Comparison of ENCODE assay signal across 24 cellular contexts in genomic region chr12:1540690-1541089, GRCh38. TPM values are rescaled to one million over a fixed set of nuclear protein-coding genes. Genes with fewer than 3 reads are reported as not detected.
DNase-seq lines count a peak whose midpoint lies in the region; ATAC-seq, FAIRE-seq and TF ChIP-seq lines count a peak whose summit lies in the region.
"Had no signal": no experiment of that assay in that cellular context is flagged by ENCODE, and none has a peak within 500 bp of the region (broad histone marks: within the 10 kb centered on the region; RNA-seq: fewer than 3 reads in every experiment).

No MANE protein-coding gene starts in this region.

- H3K27ac Mint-ChIP-seq in type B pancreatic cell = no peak overlapping the region
- H3K27ac Mint-ChIP-seq: natural killer cell treated with Interleukin-12 subunit alpha and Interleukin-12 subunit beta and Interleukin-15 and Interleukin-18, amount 100 ng/mL, for 72 hours; WTC11 had no signal

- H3K4me3 ChIP-seq in MG63 (no peak overlapping the region), K562 (no peak overlapping the region), HepG2 (replicated peaks in 1 of 3; ENCODE audit: insufficient read depth in 1 of 3, low read depth in 2 of 3, low read length in 3 of 3) (no peak overlapping the region), pancreas (no peak overlapping the region)
- H3K4me3 ChIP-seq: gastroesophageal sphincter, suprapubic skin had no signal

- ATAC-seq in K562 (no peak), HepG2 (no peak), pancreas (no peak), GM21390 (IDR thresholded peaks at IDR 0.05; ENCODE audit: unreplicated experiment) (no peak)
- ATAC-seq: gastroesophageal sphincter; left cardiac atrium; natural killer cell treated with Interleukin-12 subunit alpha and Interleukin-12 subunit beta and Interleukin-15 and Interleukin-18, amount 100 ng/mL, for 72 hours; sciatic nerve; WTC11 had no signal

- POLR2A ChIA-PET in K562 (lab: Yijun Ruan, JAX) = interaction anchor here (0.6 to 0.7 kb wide), 2 partner anchors 9 to 325 kb away, joined by 3 read pairs; no protein-coding TSS in a partner anchor
- POLR2A ChIA-PET in HepG2 (lab: Yijun Ruan, JAX) = no interaction called here

- H3K4me1 ChIP-seq in K562 (replicated peaks in 1 of 2; ENCODE audit: control insufficient read depth in 2 of 2, insufficient read depth in 2 of 2, low read length in 2 of 2) (peaks cover 4% of the 10 kb centered on the region in 2 experiments; a peak in 3 of 5 replicates), HepG2 (ENCODE audit: insufficient read depth, low read length) (peaks cover 15% of the 10 kb centered on the region), pancreas (no peaks in the 10 kb centered on the region)
- H3K4me1 ChIP-seq: gastroesophageal sphincter, parathyroid adenoma had no signal

- H3K9ac ChIP-seq in K562 (ENCODE audit: insufficient read depth in 1 of 2, low read depth in 2 of 2, low read length in 2 of 2) = no peak overlapping the region
- no peak overlapping the region for H3K9ac ChIP-seq in HepG2 (ENCODE audit: insufficient read depth, low read depth, low read length)
- H3K9ac ChIP-seq: parathyroid adenoma had no signal

- peaks cover 78% of the 10 kb centered on the region for H3K36me3 ChIP-seq in MG63
- no peaks in the 10 kb centered on the region for H3K36me3 ChIP-seq in K562 (ENCODE audit: control insufficient read depth, insufficient read depth, low read length)
- H3K36me3 ChIP-seq in HepG2 (replicated peaks in 1 of 2; ENCODE audit: control insufficient read depth in 1 of 2, insufficient read depth in 2 of 2, low read length in 2 of 2) = no peaks in the 10 kb centered on the region
- no peaks in the 10 kb centered on the region for H3K36me3 ChIP-seq in pancreas
- H3K36me3 ChIP-seq: gastroesophageal sphincter, suprapubic skin had no signal

- CTCF ChIA-PET in K562 (lab: Yijun Ruan, JAX; ENCODE audit: low intra/inter-chr PET ratio) (no interaction called here), HepG2 (lab: Yijun Ruan, JAX; ENCODE audit: low intra/inter-chr PET ratio, low total read pairs) (no interaction called here)

- BruUV-seq in K562 (replicated peaks; lab: Mats Ljungman, UMichigan) = no TSS peak
- no TSS peak for BruUV-seq in HepG2 (replicated peaks; lab: Mats Ljungman, UMichigan)

- H3K36me3 Mint-ChIP-seq in type B pancreatic cell = peaks cover 24% of the 10 kb centered on the region
- H3K36me3 Mint-ChIP-seq: natural killer cell treated with Interleukin-12 subunit alpha and Interleukin-12 subunit beta and Interleukin-15 and Interleukin-18, amount 100 ng/mL, for 72 hours had no signal

- H3K27ac ChIP-seq in K562 (ENCODE audit: extremely low read depth, low read depth, low read length) = no peak overlapping the region
- H3K27ac ChIP-seq in HepG2 (ENCODE audit: extremely low read length, insufficient read depth, low read length) = no peak overlapping the region
- H3K27ac ChIP-seq in pancreas = no peak overlapping the region
- H3K27ac ChIP-seq: gastroesophageal sphincter, parathyroid adenoma, suprapubic skin had no signal

- H3K9me1 ChIP-seq in K562 (ENCODE audit: control insufficient read depth, insufficient read depth, low read length) = no peaks in the 10 kb centered on the region

- no peaks in the 10 kb centered on the region for H4K20me1 ChIP-seq in K562 (replicated peaks; ENCODE audit: control insufficient read depth, insufficient read depth, low read length)
- H4K20me1 ChIP-seq in HepG2 (ENCODE audit: insufficient read depth, low read length) = no peaks in the 10 kb centered on the region

- no peak for TF ChIP-seq EP300 in K562 (IDR thresholded peaks at IDR 0.05; ENCODE audit: low read length)
- TF ChIP-seq EP300 in HepG2 (IDR thresholded peaks at IDR 0.05; ENCODE audit: low read depth in 2 of 2, low read length in 2 of 2) = no peak
- no peak for TF ChIP-seq EP300 in HepG2 (CRISPR knock-in tag; IDR thresholded peaks at IDR 0.05; ENCODE audit: borderline replicate concordance)

- FAIRE-seq in K562 (lab: Jason Lieb, UNC) (no peak), HepG2 (lab: Jason Lieb, UNC) (no peak), pancreas (lab: Jason Lieb, UNC) (no peak)
- FAIRE-seq: GM12891 had no signal

- DNase-seq in ELR (ENCODE audit: low read depth) (peak; percentile 76), MG63 (peak; percentile 59), K562 (ENCODE audit: extremely low read depth in 1 of 4, low spot score in 3 of 4) (no peak), HepG2 (ENCODE audit: low spot score) (peak; percentile 31), pancreas (no peak), globus pallidus (ENCODE audit: low spot score) (no peak), type B pancreatic cell (ENCODE audit: extremely low spot score, unreplicated experiment) (no peak)
- DNase-seq: activated CD4-positive, alpha-beta T cell treated with anti-CD3 and anti-CD28 coated beads, Interleukin-2, amount 50 U/mL, for 48 hours; activated T-cell treated with anti-CD3 and anti-CD28 coated beads for 4 hours; central memory CD4-positive, alpha-beta T cell; H7; left cardiac atrium; MM.1S; NCI-H1436; NCI-H2171; NCI-H526 treated with DMSO at 0.1 percent for 48 hours had no signal

- H3K4me3 Mint-ChIP-seq in type B pancreatic cell = no peak overlapping the region
- H3K4me3 Mint-ChIP-seq: natural killer cell treated with Interleukin-12 subunit alpha and Interleukin-12 subunit beta and Interleukin-15 and Interleukin-18, amount 100 ng/mL, for 72 hours; WTC11 had no signal

- no peaks in the 10 kb centered on the region; the same call in 1 of the 2 replicates for H3K9me3 ChIP-seq in MG63
- no peaks in the 10 kb centered on the region for H3K9me3 ChIP-seq in K562 (replicated peaks; ENCODE audit: control insufficient read depth, insufficient read depth, low read depth, low read length)
- no peaks in the 10 kb centered on the region for H3K9me3 ChIP-seq in HepG2 (ENCODE audit: low read length)
- no peaks in the 10 kb centered on the region for H3K9me3 ChIP-seq in pancreas
- H3K9me3 ChIP-seq: gastroesophageal sphincter, suprapubic skin had no signal

- H3K4me1 Mint-ChIP-seq in type B pancreatic cell (ENCODE audit: unreplicated experiment) = no peaks in the 10 kb centered on the region
- H3K4me1 Mint-ChIP-seq: WTC11 had no signal

- TF ChIP-seq POLR2A in K562 (conservative IDR thresholded peaks at IDR 0.05) = no peak
- no peak for TF ChIP-seq POLR2A in HepG2 (IDR thresholded peaks at IDR 0.05; ENCODE audit: insufficient read depth in 1 of 2, low read depth in 2 of 2, low read length in 2 of 2)

- TF ChIP-seq RAD21 in K562 (CRISPR knock-in tag; conservative IDR thresholded peaks at IDR 0.05 in 1 of 2, IDR thresholded peaks at IDR 0.05 in 1 of 2) (no peak), HepG2 (CRISPR knock-in tag; IDR thresholded peaks at IDR 0.05) (no peak)

- H3K27me3 ChIP-seq in MG63 (no peaks in the 10 kb centered on the region), K562 (ENCODE audit: control insufficient read depth in 2 of 2, insufficient read depth in 2 of 2, low read length in 2 of 2) (no peaks in the 10 kb centered on the region), HepG2 (ENCODE audit: control insufficient read depth in 1 of 2, insufficient read depth in 2 of 2, low read length in 2 of 2) (peaks cover 2 to 44% of the 10 kb centered on the region in 2 experiments; a peak in 4 of 5 replicates), pancreas (no peaks in the 10 kb centered on the region)
- H3K27me3 ChIP-seq: suprapubic skin had no signal

- H3K79me2 ChIP-seq in K562 (ENCODE audit: control insufficient read depth, insufficient read depth, low read length) (no peaks in the 10 kb centered on the region; the same call in 2 of the 3 replicates), HepG2 (ENCODE audit: insufficient read depth, low read length) (no peaks in the 10 kb centered on the region)

- no peak for TF ChIP-seq CTCF in K562 (IDR thresholded peaks at IDR 0.05 in 2 of 3, conservative IDR thresholded peaks at IDR 0.05 in 1 of 3; ENCODE audit: insufficient read depth in 2 of 3, low read depth in 1 of 3, low read length in 3 of 3)
- no peak for TF ChIP-seq CTCF in HepG2 (CRISPR knock-in tag; IDR thresholded peaks at IDR 0.05)
- TF ChIP-seq CTCF in pancreas (IDR thresholded peaks at IDR 0.05) = no peak
- TF ChIP-seq CTCF in type B pancreatic cell (conservative IDR thresholded peaks at IDR 0.05) = no peak

- intact Hi-C loops in K562 (cut with micrococcal nuclease) (no loop called here), HepG2 (cut with micrococcal nuclease; ENCODE audit: unreplicated experiment) (no loop called here), pancreas (cut with DNase I) (no loop called here)

- H2AFZ ChIP-seq in K562 (ENCODE audit: low read depth, low read length) (no peak overlapping the region), HepG2 (ENCODE audit: low read length) (no peak overlapping the region)
- H2AFZ ChIP-seq: parathyroid adenoma had no signal

- WGBS in K562 (ENCODE audit: insufficient coverage, low coverage, missing lambda C conversion rate) = 62% methylated on average over 6 of the region's 6 CpGs
- WGBS in HepG2 (ENCODE audit: low lambda C conversion rate) = 4% methylated on average over 6 of the region's 6 CpGs
- WGBS in pancreas, 2 donors = 86 to 87% methylated on average over 6 of the region's 6 CpGs

- in situ Hi-C loops in K562 (cut with MboI) (no loop called here), HepG2 (cut with HindIII; ENCODE audit: extremely low pct_ligation_motif_present, low pct_unique_long_range_greater_than_20kb) (no loop called here)

- H3K4me2 ChIP-seq in K562 (ENCODE audit: insufficient read depth, low read length) (no peak overlapping the region), HepG2 (ENCODE audit: low read depth, low read length) (no peak overlapping the region)

- H3K9me3 Mint-ChIP-seq in type B pancreatic cell = peaks cover 5% of the 10 kb centered on the region
- H3K9me3 Mint-ChIP-seq: natural killer cell treated with Interleukin-12 subunit alpha and Interleukin-12 subunit beta and Interleukin-15 and Interleukin-18, amount 100 ng/mL, for 72 hours had no signal

- H3K27me3 Mint-ChIP-seq in type B pancreatic cell = peaks cover 20% of the 10 kb centered on the region

RNA-seq across cellular contexts. Expression of gene FBXL14, which starts 53.7 kb away (rescaled TPM):
- total RNA-seq in MG63 (2014; rRNA removed; shearing (Covaris generic); ENCODE audit: low replicate concordance) = 9.1 and 11.9 TPM in 2 replicates
- total RNA-seq in K562 (2011; cell fraction: chromatin; rRNA removed; ENCODE audit: low replicate concordance) = 1.6 and 6.6 TPM in 2 replicates
- 7.8 and 11.2 TPM in 2 replicates for total RNA-seq in K562 (2011; cell fraction: nucleolus; rRNA removed)
- total RNA-seq in K562 (2011; cell fraction: nucleoplasm; rRNA removed) = 4.3 and 5.0 TPM in 2 replicates
- total RNA-seq in K562 (2014; rRNA removed) = 7.1 and 7.8 TPM in 2 replicates
- 0.22 and 0.65 TPM in 2 replicates for total RNA-seq in K562 (2014; rRNA removed; fragmentation: Illumina TruSeq; extraction: Trizol)
- total RNA-seq in K562 (2015; rRNA removed; fragmentation: Illumina TruSeq; extraction: Trizol) = 4.8 and 5.3 TPM in 2 replicates
- total RNA-seq in K562 (2021) = 9.8 and 11.0 TPM in 2 replicates
- polyA plus RNA-seq in K562 (2011; rRNA removed) = 3.3 and 4.6 TPM in 2 replicates
- polyA plus RNA-seq in K562 (2011; cell fraction: cytosol; rRNA removed) = 6.7 and 16.0 TPM in 2 replicates
- polyA plus RNA-seq in K562 (2011; cell fraction: nucleus; rRNA removed) = 3.4 and 5.1 TPM in 2 replicates
- 6.5 and 9.3 TPM in 2 replicates for polyA plus RNA-seq in K562 (2012)
- 1.2 and 3.3 TPM in 2 replicates for polyA plus RNA-seq in K562 (2014; fragmentation: Illumina TruSeq; extraction: Trizol)
- polyA plus RNA-seq in K562 (2014; fragmentation: Nextera tagmentation; extraction: Ambion mirVana) = under 1 TPM; 0.13 to 0.17 TPM
- polyA plus RNA-seq in K562 (2014; rRNA removed) = 6.3 and 7.6 TPM in 2 replicates
- 3.3 and 6.3 TPM in 2 replicates for polyA minus RNA-seq in K562 (2011; rRNA and poly(A)+ RNA removed)
- 8.7 TPM in 2 replicates for polyA minus RNA-seq in K562 (2011; cell fraction: cytosol; rRNA and poly(A)+ RNA removed)
- 5.9 and 7.4 TPM in 2 replicates for polyA minus RNA-seq in K562 (2011; cell fraction: nucleus; rRNA and poly(A)+ RNA removed)
- total RNA-seq in HepG2 (2016; rRNA removed; fragmentation: Illumina TruSeq; extraction: Trizol) = 5.5 and 7.0 TPM in 2 replicates
- 1.6 TPM in 2 replicates for total RNA-seq in HepG2 (2016; cell fraction: cytosol; rRNA removed; fragmentation: Illumina TruSeq; extraction: Trizol; ENCODE audit: low read depth)
- 5.8 and 6.3 TPM in 2 replicates for total RNA-seq in HepG2 (2016; cell fraction: insoluble cytoplasmic fraction; rRNA removed; fragmentation: Illumina TruSeq; extraction: Trizol)
- 7.3 and 8.4 TPM in 2 replicates for total RNA-seq in HepG2 (2016; cell fraction: membrane; rRNA removed; fragmentation: Illumina TruSeq; extraction: Trizol)
- total RNA-seq in HepG2 (2016; cell fraction: nucleus; rRNA removed; fragmentation: Illumina TruSeq; extraction: Trizol) = 3.5 and 4.2 TPM in 2 replicates
- polyA plus RNA-seq in HepG2 (2011; rRNA removed) = 7.2 and 7.4 TPM in 2 replicates
- 5.7 and 11.0 TPM in 2 replicates for polyA plus RNA-seq in HepG2 (2011; cell fraction: cytosol; rRNA removed)
- polyA plus RNA-seq in HepG2 (2011; cell fraction: nucleus; rRNA removed) = 4.8 and 5.6 TPM in 2 replicates
- 1.5 and 3.4 TPM in 2 replicates for polyA plus RNA-seq in HepG2 (2012)
- polyA plus RNA-seq in HepG2 (2016; cell fraction: cytosol; fragmentation: Illumina TruSeq; extraction: Trizol; ENCODE audit: low read depth) = 1.3 and 1.5 TPM in 2 replicates
- 4.3 and 4.9 TPM in 2 replicates for polyA plus RNA-seq in HepG2 (2016; cell fraction: insoluble cytoplasmic fraction; fragmentation: Illumina TruSeq; extraction: Trizol; ENCODE audit: low read depth)
- polyA plus RNA-seq in HepG2 (2016; cell fraction: membrane; fragmentation: Illumina TruSeq; extraction: Trizol; ENCODE audit: low read depth) = 3.9 and 4.6 TPM in 2 replicates
- polyA plus RNA-seq in HepG2 (2016; cell fraction: nucleus; fragmentation: Illumina TruSeq; extraction: Trizol; ENCODE audit: insufficient read depth, low read depth) = 2.8 and 3.0 TPM in 2 replicates
- polyA minus RNA-seq in HepG2 (2011; rRNA and poly(A)+ RNA removed; ENCODE audit: low replicate concordance) = 24.9 and 37.9 TPM in 2 replicates
- polyA minus RNA-seq in HepG2 (2011; cell fraction: cytosol; rRNA and poly(A)+ RNA removed) = 5.9 and 9.1 TPM in 2 replicates
- 3.3 and 4.5 TPM in 2 replicates for polyA minus RNA-seq in HepG2 (2011; cell fraction: nucleus; rRNA and poly(A)+ RNA removed)
- total RNA-seq in pancreas = 10 to 100 TPM in 3 of 6 donors, 1 to 10 TPM in 3; 8.1 to 14.2 (median 9.6) TPM
- polyA plus RNA-seq in pancreas = 1 to 10 TPM; 3.2 to 5.0 TPM
- total RNA-seq in type B pancreatic cell (ENCODE audit: low replicate concordance) = 16.7 and 28.8 TPM in 2 replicates

Comparison
In these comparisons a context has a peak if more than half of its experiments do, and no peak if none do; other contexts are left out.
1. DNase-seq: peak in ELR (single experiment), MG63 (single experiment) and HepG2 (single experiment); none in K562 (0 of 4), pancreas (0 of 6), globus pallidus (single experiment) and type B pancreatic cell (single experiment).